Comparison of ENCODE assay signal across 2 cellular contexts in the genomic region with DNA sequence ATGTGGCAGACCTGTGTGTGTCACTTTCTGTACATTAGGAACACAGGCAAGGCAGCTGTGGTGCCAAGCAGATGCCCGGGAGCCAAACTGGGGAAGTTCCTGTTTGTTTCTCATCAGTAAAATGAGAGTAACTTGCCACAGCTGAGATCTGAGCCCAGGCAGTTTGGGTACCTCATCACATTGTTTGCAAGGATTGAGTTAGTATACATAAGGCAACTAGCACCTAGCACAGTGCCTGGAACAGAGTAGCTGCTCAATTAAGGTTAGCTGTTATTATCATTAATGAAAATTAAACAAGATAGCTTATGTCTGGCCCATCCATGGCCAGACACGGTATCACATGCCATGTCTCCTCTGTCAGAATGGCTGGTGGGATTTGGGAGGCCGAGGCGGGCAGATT.
TF ChIP-seq lines count a peak whose summit lies in the region.

No MANE protein-coding gene starts in this region.

TF ChIP-seq in IMR-90, 13 proteins besides CTCF, POLR2A, EP300 and RAD21:
- TF ChIP-seq, protein P1, sequence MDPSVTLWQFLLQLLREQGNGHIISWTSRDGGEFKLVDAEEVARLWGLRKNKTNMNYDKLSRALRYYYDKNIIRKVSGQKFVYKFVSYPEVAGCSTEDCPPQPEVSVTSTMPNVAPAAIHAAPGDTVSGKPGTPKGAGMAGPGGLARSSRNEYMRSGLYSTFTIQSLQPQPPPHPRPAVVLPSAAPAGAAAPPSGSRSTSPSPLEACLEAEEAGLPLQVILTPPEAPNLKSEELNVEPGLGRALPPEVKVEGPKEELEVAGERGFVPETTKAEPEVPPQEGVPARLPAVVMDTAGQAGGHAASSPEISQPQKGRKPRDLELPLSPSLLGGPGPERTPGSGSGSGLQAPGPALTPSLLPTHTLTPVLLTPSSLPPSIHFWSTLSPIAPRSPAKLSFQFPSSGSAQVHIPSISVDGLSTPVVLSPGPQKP (IDR thresholded peaks at IDR 0.05; ENCODE audit: borderline replicate concordance, low read depth, low read length), result no peak
- TF ChIP-seq CEBPB (IDR thresholded peaks at IDR 0.05; ENCODE audit: low read depth, low read length) (no peak), MAFK (IDR thresholded peaks at IDR 0.05; ENCODE audit: low read depth, low read length) (no peak), SMC3 (IDR thresholded peaks at IDR 0.05; ENCODE audit: low read depth, low read length) (no peak), RCOR1 (IDR thresholded peaks at IDR 0.05; ENCODE audit: insufficient replicate concordance, low read length) (no peak), CHD1 (IDR thresholded peaks at IDR 0.05; ENCODE audit: low read depth, low read length) (no peak), BHLHE40 (IDR thresholded peaks at IDR 0.05; ENCODE audit: low read depth, low read length) (no peak), FOS (IDR thresholded peaks at IDR 0.05; ENCODE audit: low read depth, low read length) (no peak), RFX5 (IDR thresholded peaks at IDR 0.05; ENCODE audit: low read depth, low read length) (no peak), MAZ (IDR thresholded peaks at IDR 0.05; ENCODE audit: borderline replicate concordance, low read depth, low read length) (no peak), NFE2L2 (IDR thresholded peaks at IDR 0.05; ENCODE audit: low read depth, low read length) (no peak), MXI1 (IDR thresholded peaks at IDR 0.05; ENCODE audit: borderline replicate concordance, low read depth, low read length) (no peak)
- TF ChIP-seq, protein P2, sequence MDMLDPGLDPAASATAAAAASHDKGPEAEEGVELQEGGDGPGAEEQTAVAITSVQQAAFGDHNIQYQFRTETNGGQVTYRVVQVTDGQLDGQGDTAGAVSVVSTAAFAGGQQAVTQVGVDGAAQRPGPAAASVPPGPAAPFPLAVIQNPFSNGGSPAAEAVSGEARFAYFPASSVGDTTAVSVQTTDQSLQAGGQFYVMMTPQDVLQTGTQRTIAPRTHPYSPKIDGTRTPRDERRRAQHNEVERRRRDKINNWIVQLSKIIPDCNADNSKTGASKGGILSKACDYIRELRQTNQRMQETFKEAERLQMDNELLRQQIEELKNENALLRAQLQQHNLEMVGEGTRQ (IDR thresholded peaks at IDR 0.05; ENCODE audit: low read depth, low read length), result no peak
TF ChIP-seq in IMR-90: peak in this region for 0.

TF ChIP-seq in WTC11, 78 proteins besides CTCF, POLR2A, EP300 and RAD21 (continued from another document):
- TF ChIP-seq, protein P3, sequence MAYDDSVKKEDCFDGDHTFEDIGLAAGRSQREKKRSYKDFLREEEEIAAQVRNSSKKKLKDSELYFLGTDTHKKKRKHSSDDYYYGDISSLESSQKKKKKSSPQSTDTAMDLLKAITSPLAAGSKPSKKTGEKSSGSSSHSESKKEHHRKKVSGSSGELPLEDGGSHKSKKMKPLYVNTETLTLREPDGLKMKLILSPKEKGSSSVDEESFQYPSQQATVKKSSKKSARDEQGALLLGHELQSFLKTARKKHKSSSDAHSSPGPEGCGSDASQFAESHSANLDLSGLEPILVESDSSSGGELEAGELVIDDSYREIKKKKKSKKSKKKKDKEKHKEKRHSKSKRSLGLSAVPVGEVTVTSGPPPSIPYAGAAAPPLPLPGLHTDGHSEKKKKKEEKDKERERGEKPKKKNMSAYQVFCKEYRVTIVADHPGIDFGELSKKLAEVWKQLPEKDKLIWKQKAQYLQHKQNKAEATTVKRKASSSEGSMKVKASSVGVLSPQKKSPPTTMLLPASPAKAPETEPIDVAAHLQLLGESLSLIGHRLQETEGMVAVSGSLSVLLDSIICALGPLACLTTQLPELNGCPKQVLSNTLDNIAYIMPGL (CRISPR knock-in tag; IDR thresholded peaks at IDR 0.05), result no peak
- no peak for TF ChIP-seq GRHL2 (CRISPR knock-in tag; IDR thresholded peaks at IDR 0.05; ENCODE audit: insufficient replicate concordance, severe bottlenecking)
- TF ChIP-seq, protein P4, sequence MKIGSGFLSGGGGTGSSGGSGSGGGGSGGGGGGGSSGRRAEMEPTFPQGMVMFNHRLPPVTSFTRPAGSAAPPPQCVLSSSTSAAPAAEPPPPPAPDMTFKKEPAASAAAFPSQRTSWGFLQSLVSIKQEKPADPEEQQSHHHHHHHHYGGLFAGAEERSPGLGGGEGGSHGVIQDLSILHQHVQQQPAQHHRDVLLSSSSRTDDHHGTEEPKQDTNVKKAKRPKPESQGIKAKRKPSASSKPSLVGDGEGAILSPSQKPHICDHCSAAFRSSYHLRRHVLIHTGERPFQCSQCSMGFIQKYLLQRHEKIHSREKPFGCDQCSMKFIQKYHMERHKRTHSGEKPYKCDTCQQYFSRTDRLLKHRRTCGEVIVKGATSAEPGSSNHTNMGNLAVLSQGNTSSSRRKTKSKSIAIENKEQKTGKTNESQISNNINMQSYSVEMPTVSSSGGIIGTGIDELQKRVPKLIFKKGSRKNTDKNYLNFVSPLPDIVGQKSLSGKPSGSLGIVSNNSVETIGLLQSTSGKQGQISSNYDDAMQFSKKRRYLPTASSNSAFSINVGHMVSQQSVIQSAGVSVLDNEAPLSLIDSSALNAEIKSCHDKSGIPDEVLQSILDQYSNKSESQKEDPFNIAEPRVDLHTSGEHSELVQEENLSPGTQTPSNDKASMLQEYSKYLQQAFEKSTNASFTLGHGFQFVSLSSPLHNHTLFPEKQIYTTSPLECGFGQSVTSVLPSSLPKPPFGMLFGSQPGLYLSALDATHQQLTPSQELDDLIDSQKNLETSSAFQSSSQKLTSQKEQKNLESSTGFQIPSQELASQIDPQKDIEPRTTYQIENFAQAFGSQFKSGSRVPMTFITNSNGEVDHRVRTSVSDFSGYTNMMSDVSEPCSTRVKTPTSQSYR (CRISPR knock-in tag; IDR thresholded peaks at IDR 0.05), result no peak
- TF ChIP-seq, protein P5, sequence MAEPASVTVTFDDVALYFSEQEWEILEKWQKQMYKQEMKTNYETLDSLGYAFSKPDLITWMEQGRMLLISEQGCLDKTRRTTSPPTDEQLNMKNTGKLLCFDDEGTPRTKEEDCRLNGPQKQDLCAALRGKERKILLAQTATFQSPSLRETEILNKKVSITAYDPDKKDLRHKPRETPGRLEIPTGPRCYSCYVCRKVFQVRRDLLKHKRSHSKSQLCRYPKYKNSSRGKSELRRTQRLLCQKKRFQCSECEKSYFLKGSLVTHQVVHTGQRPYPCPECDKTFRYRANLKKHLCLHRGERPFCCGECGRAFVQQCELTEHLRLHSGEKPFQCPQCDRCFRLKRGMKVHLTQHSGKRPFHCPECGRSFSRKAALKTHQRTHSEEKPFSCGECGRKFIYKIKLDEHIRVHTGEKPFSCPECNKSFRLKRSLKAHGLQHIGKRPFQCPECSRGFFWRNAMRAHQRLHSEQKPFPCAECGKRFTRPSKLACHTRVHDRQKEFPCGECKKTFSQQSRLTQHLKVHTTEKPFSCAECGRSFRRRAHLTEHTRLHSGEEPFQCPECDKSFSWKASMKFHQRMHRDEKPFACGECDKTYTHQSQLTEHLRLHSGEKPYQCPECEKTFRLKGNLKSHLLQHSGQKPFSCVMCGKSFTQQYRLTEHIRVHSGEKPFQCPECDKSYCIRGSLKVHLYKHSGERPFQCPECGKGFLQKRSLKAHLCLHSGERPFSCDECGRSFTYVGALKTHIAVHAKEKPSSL (CRISPR knock-in tag; conservative IDR thresholded peaks at IDR 0.05), result no peak
- TF ChIP-seq FOXJ3 (CRISPR knock-in tag; IDR thresholded peaks at IDR 0.05; ENCODE audit: borderline replicate concordance), result no peak
- TF ChIP-seq, protein P6, sequence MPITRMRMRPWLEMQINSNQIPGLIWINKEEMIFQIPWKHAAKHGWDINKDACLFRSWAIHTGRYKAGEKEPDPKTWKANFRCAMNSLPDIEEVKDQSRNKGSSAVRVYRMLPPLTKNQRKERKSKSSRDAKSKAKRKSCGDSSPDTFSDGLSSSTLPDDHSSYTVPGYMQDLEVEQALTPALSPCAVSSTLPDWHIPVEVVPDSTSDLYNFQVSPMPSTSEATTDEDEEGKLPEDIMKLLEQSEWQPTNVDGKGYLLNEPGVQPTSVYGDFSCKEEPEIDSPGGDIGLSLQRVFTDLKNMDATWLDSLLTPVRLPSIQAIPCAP (CRISPR knock-in tag; IDR thresholded peaks at IDR 0.05), result no peak
- TF ChIP-seq CBFB (CRISPR knock-in tag; IDR thresholded peaks at IDR 0.05; ENCODE audit: low read depth), result no peak
- TF ChIP-seq ZNF396 (CRISPR knock-in tag; IDR thresholded peaks at IDR 0.05; ENCODE audit: borderline replicate concordance), result no peak
